In the genomic region with DNA sequence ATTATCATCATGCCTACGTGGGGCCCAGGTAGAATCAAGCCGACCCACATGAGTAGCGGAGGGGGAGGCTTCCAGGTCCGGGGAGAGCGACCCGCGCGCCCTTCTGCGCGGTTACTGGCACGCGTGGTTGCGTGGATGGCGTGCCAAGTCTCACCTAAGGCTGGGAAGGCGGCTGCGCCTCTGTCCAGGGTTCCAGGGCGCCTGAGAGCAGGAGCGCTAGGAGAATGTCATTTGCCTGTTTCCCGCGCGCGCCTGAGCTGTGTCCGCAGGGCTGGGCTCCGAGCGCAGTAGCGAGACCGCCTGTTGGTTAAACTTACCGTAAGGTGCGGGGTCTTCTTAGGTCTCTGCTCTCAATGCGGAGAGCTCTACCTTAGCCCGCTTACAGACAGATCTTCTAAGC, we compare ENCODE assay signal across 14 cellular contexts.
"Had no signal": no experiment of that assay in that cellular context is flagged by ENCODE, and none has a peak within 500 bp of the region (broad histone marks: within the 10 kb centered on the region; RNA-seq: fewer than 3 reads in every experiment).

No MANE protein-coding gene starts in this region.

- H3K9me3 ChIP-seq: left lung, thoracic aorta had no signal

- H3K4me3 ChIP-seq: left lung, thoracic aorta had no signal

- H3K4me1 ChIP-seq: left lung had no signal

- H3K27ac ChIP-seq: left lung, thoracic aorta, VCaP had no signal

- FAIRE-seq: islet of Langerhans, urothelium cell line had no signal

- DNase-seq: activated CD4-positive, alpha-beta memory T cell treated with anti-CD3 and anti-CD28 coated beads, Interleukin-2, amount 10 ng/mL, durations not matched to agents 7 days and 5 days; cortex of kidney; effector memory CD8-positive, alpha-beta T cell; hippocampal formation; natural killer cell; stimulated activated CD4-positive, alpha-beta T cell treated with anti-CD3 and anti-CD28 coated beads, Interleukin-15, amount 100 ng/mL, for 24 hours; stimulated activated CD4-positive, alpha-beta T cell treated with anti-CD3 and anti-CD28 coated beads, Interleukin-4, amount 100 ng/mL, for 24 hours; stimulated activated naive CD8-positive, alpha-beta T cell treated with anti-CD3 and anti-CD28 coated beads, Interleukin-15, amount 100 ng/mL, for 72 hours; T-helper 9 cell had no signal

- H3K36me3 ChIP-seq: left lung, thoracic aorta had no signal
